In genomic region chr1:230568676-230569075, GRCh38 we compare ENCODE assay signal across 18 cellular contexts.
"Had no signal": no experiment of that assay in that cellular context is flagged by ENCODE, and none has a peak within 500 bp of the region (broad histone marks: within the 10 kb centered on the region; RNA-seq: fewer than 3 reads in every experiment).

No MANE protein-coding gene starts in this region.

- H3K4me2 ChIP-seq: neural progenitor cell had no signal

- DNase-seq: activated CD4-positive, alpha-beta T cell treated with anti-CD3 and anti-CD28 coated beads, Interleukin-2, amount 10 ng/mL, durations not matched to agents 7 days and 5 days; activated CD8-positive, alpha-beta memory T cell treated with anti-CD3 and anti-CD28 coated beads, Interleukin-2, amount 10 ng/mL, durations not matched to agents 7 days and 5 days; activated gamma-delta T cell treated with Interleukin-2 at 50 U/mL for 16 hours; activated T-cell treated with anti-CD3 and anti-CD28 coated beads for 4 hours; caudate nucleus; kidney; lower lobe of right lung; retina; sigmoid colon; stimulated activated naive CD4-positive, alpha-beta T cell treated with Interleukin-2 at 50 U/mL for 16 hours; thyroid gland had no signal

- ATAC-seq: activated CD8-positive, alpha-beta memory T cell treated with anti-CD3 and anti-CD28 coated beads, Interleukin-2, amount 10 ng/mL, durations not matched to agents 7 days and 5 days; left lobe of liver; lower lobe of right lung; naive thymus-derived CD4-positive, alpha-beta T cell had no signal

- H3K27ac Mint-ChIP-seq: activated CD4-positive, alpha-beta T cell treated with anti-CD3 and anti-CD28 coated beads, Interleukin-2, amount 10 ng/mL, durations not matched to agents 7 days and 5 days; activated CD8-positive, alpha-beta memory T cell treated with anti-CD3 and anti-CD28 coated beads, Interleukin-2, amount 10 ng/mL, durations not matched to agents 7 days and 5 days; activated CD8-positive, alpha-beta T cell treated with anti-CD3 and anti-CD28 coated beads for 36 hours; activated naive CD4-positive, alpha-beta T cell treated with anti-CD3 and anti-CD28 coated beads, Interleukin-2, amount 50 U/mL, for 24 hours; brain; naive thymus-derived CD4-positive, alpha-beta T cell; neural progenitor cell had no signal

- H3K36me3 ChIP-seq: lower lobe of right lung, neural progenitor cell, sigmoid colon, thyroid gland had no signal

- H2AFZ ChIP-seq: neural progenitor cell had no signal

- H3K36me3 Mint-ChIP-seq: activated CD8-positive, alpha-beta memory T cell treated with anti-CD3 and anti-CD28 coated beads, Interleukin-2, amount 10 ng/mL, durations not matched to agents 7 days and 5 days; activated naive CD4-positive, alpha-beta T cell treated with anti-CD3 and anti-CD28 coated beads, Interleukin-2, amount 50 U/mL, for 24 hours; brain; naive thymus-derived CD4-positive, alpha-beta T cell; neural progenitor cell had no signal

- FAIRE-seq: kidney had no signal

- H3K9me3 ChIP-seq: lower lobe of right lung, sigmoid colon, thyroid gland had no signal

- H3K9ac ChIP-seq: neural progenitor cell had no signal

- H3K4me3 ChIP-seq: dorsolateral prefrontal cortex, lower lobe of right lung, neural progenitor cell, sigmoid colon, thyroid gland had no signal

- H3K27me3 ChIP-seq: dorsolateral prefrontal cortex, neural progenitor cell, sigmoid colon, thyroid gland had no signal

- H3K27ac ChIP-seq: lower lobe of right lung, neural progenitor cell, sigmoid colon, thyroid gland had no signal

- H3K9me3 Mint-ChIP-seq: activated CD4-positive, alpha-beta T cell treated with anti-CD3 and anti-CD28 coated beads, Interleukin-2, amount 10 ng/mL, durations not matched to agents 7 days and 5 days; activated CD8-positive, alpha-beta T cell treated with anti-CD3 and anti-CD28 coated beads for 36 hours; activated naive CD4-positive, alpha-beta T cell treated with anti-CD3 and anti-CD28 coated beads, Interleukin-2, amount 50 U/mL, for 24 hours; neural progenitor cell had no signal

- H3K4me1 ChIP-seq: thyroid gland had no signal

- H3K4me3 Mint-ChIP-seq: activated CD4-positive, alpha-beta T cell treated with anti-CD3 and anti-CD28 coated beads, Interleukin-2, amount 10 ng/mL, durations not matched to agents 7 days and 5 days; activated CD8-positive, alpha-beta memory T cell treated with anti-CD3 and anti-CD28 coated beads, Interleukin-2, amount 10 ng/mL, durations not matched to agents 7 days and 5 days; activated CD8-positive, alpha-beta T cell treated with anti-CD3 and anti-CD28 coated beads for 36 hours; activated naive CD4-positive, alpha-beta T cell treated with anti-CD3 and anti-CD28 coated beads, Interleukin-2, amount 50 U/mL, for 24 hours; brain; neural progenitor cell had no signal

- H3K4me1 Mint-ChIP-seq: activated CD4-positive, alpha-beta T cell treated with anti-CD3 and anti-CD28 coated beads, Interleukin-2, amount 10 ng/mL, durations not matched to agents 7 days and 5 days; activated naive CD4-positive, alpha-beta T cell treated with anti-CD3 and anti-CD28 coated beads, Interleukin-2, amount 50 U/mL, for 24 hours had no signal
